In the genomic region with DNA sequence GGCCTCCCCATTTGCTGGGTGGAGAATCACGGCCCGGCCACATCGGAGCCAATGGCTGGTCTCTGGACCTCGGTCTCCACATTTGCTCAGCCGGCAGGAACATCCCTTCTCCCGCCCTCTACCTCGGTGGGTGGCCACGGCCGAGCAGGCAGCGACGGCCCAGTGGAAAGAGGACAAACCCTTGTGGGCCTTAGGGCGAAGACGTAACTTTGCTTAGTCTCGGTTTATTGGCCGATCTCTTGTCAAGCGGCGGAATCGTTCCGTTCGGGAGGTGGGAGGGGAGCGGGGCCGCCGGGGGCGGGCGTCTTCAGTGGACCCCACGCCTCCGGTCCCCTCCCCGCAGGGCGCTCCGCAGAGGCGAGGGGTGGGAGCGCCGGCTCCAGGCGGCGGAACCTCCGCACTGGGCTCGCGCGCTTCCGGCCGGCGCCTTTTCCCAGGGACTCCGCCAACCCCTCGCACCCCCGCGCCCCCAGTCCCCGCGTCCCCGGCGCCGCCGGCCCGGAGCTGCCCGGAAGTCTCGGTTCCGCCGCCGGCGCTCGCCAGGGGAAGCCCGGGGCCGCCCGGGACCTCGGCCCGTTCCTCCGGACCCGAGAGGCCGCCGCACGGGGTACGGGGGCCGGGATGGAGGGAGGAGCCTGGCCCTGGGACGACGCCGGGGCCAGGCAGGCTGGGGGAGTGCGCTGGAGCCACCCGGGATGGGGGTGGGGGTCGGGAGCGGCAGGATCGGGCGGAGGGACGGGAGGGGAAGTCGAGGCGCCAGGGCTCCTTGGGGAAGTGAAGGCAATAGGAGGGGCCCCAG, we compare ENCODE assay signal across 8 cellular contexts. TPM values are rescaled to one million over a fixed set of nuclear protein-coding genes. Genes with fewer than 3 reads are reported as not detected.
DNase-seq lines count a peak whose midpoint lies in the region; ATAC-seq and TF ChIP-seq lines count a peak whose summit lies in the region.

TSS of gene ZNF580 (plus strand) at position 426 of the 799 bp plus-strand sequence. CDS start 1,507 bp downstream, outside the sequence.

- H3K27me3 Mint-ChIP-seq in activated naive CD4-positive, alpha-beta T cell treated with anti-CD3 and anti-CD28 coated beads, Interleukin-2, amount 10 ng/mL, durations not matched to agents 7 days and 5 days, result no peaks in the 10 kb centered on the region

- no peaks in the 10 kb centered on the region for H4K20me1 ChIP-seq in neural cell (ENCODE audit: insufficient read depth)

- H3K4me1 ChIP-seq in ES-I3 (ENCODE audit: insufficient read depth, low read length) (peaks cover 5% of the 10 kb centered on the region; the same call in 1 of the 2 replicates), transverse colon (peaks cover 24 to 68% (median 48%) of the 10 kb centered on the region in 4 donors)

- H3K9me3 Mint-ChIP-seq in activated naive CD4-positive, alpha-beta T cell treated with anti-CD3 and anti-CD28 coated beads, Interleukin-2, amount 10 ng/mL, durations not matched to agents 7 days and 5 days, result no peaks in the 10 kb centered on the region

- H3K4me3 Mint-ChIP-seq in activated naive CD4-positive, alpha-beta T cell treated with anti-CD3 and anti-CD28 coated beads, Interleukin-2, amount 10 ng/mL, durations not matched to agents 7 days and 5 days, result peak within 1 kb of the TSS; percentile 92

- 0% methylated on average over 1 to 33 of the region's 84 CpGs for WGBS in transverse colon (ENCODE audit: low coverage in 1 of 2), 2 donors

- peak within 1 kb of the TSS; percentile 91 for H3K4me2 ChIP-seq in neural cell (ENCODE audit: low read length)

- no peaks in the 10 kb centered on the region for H3K27me3 ChIP-seq in neural cell (ENCODE audit: insufficient read depth, low read depth, low read length)
- no peaks in the 10 kb centered on the region for H3K27me3 ChIP-seq in transverse colon

- intact Hi-C loops in transverse colon (cut with DNase I; ENCODE audit: low total_unique reads), result no loop called here

- H2AFZ ChIP-seq in neural cell (ENCODE audit: low read depth, low read length), result peak within 1 kb of the TSS; percentile 45

- H3K36me3 ChIP-seq in ES-I3 (ENCODE audit: insufficient read depth, low read length), result peaks cover 9% of the 10 kb centered on the region
- H3K36me3 ChIP-seq in neural cell (ENCODE audit: insufficient read depth, low read length), result no peaks in the 10 kb centered on the region
- H3K36me3 ChIP-seq in transverse colon, result no peaks in the 10 kb centered on the region

- peak; percentile 23 for TF ChIP-seq POLR2A in transverse colon (IDR thresholded peaks at IDR 0.05)

- H3F3A ChIP-seq in neural cell (ENCODE audit: insufficient read depth, low read length, poor library complexity, severe bottlenecking), result no peaks in the 10 kb centered on the region

- no peaks in the 10 kb centered on the region for H3K9me3 ChIP-seq in ES-I3 (ENCODE audit: control insufficient read depth, insufficient read depth, low read length)
- H3K9me3 ChIP-seq in neural cell (ENCODE audit: low read length), result no peaks in the 10 kb centered on the region
- H3K9me3 ChIP-seq in transverse colon, result no peaks in the 10 kb centered on the region

- TF ChIP-seq EP300 in neural cell (conservative IDR thresholded peaks at IDR 0.05; ENCODE audit: poor library complexity, severe bottlenecking) (no peak), transverse colon (IDR thresholded peaks at IDR 0.05; ENCODE audit: low read depth) (no peak)

- peak within 1 kb of the TSS; percentile 64 for H3K27ac ChIP-seq in neural cell (ENCODE audit: low read length)
- H3K27ac ChIP-seq in transverse colon, result peak within 1 kb of the TSS; percentile 93 to 98 (median 95)

- in situ Hi-C loops in transverse colon (cut with MboI; ENCODE audit: low pct_ligation_motif_present in 1 of 4, low pct_unique_long_range_greater_than_20kb in 1 of 4, low sequenced_read_pairs in 3 of 4), result no loop called here

- H3K9ac ChIP-seq in ES-I3 (ENCODE audit: low read depth, low read length) (peak within 1 kb of the TSS; percentile 89), neural cell (ENCODE audit: low read length) (peak within 1 kb of the TSS; percentile 88)

- no peak for TF ChIP-seq RAD21 in neural cell (conservative IDR thresholded peaks at IDR 0.05)

- no peaks in the 10 kb centered on the region for H3K9me2 ChIP-seq in neural cell (ENCODE audit: insufficient read depth, low read length)

- H3K36me3 Mint-ChIP-seq in activated naive CD4-positive, alpha-beta T cell treated with anti-CD3 and anti-CD28 coated beads, Interleukin-2, amount 10 ng/mL, durations not matched to agents 7 days and 5 days, result peaks cover 23% of the 10 kb centered on the region

- CTCF ChIA-PET in activated naive CD4-positive, alpha-beta T cell treated with anti-CD3 and anti-CD28 coated beads, Interleukin-2, amount 10 ng/mL, durations not matched to agents 7 days and 5 days (lab: Charles Lee), result interaction anchor here (1.0 to 1.4 kb wide), 2 partner anchors 17 to 165 kb away, joined by 3 read pairs; partner anchors contain the start of gene ZNF784

- H3K27ac Mint-ChIP-seq in activated naive CD4-positive, alpha-beta T cell treated with anti-CD3 and anti-CD28 coated beads, Interleukin-2, amount 10 ng/mL, durations not matched to agents 7 days and 5 days, result peak within 1 kb of the TSS; percentile 93

- DNase-seq in RPMI7951 (ENCODE audit: low read depth) (peak; percentile 84), foreskin melanocyte (peak; percentile 73), transverse colon (peak; percentile 68), pons (ENCODE audit: low spot score) (no peak)
- peak; percentile 70 for DNase-seq in activated naive CD4-positive, alpha-beta T cell treated with anti-CD3 and anti-CD28 coated beads, Interleukin-2, amount 10 ng/mL, durations not matched to agents 7 days and 5 days

- TF ChIP-seq CTCF in neural cell (IDR thresholded peaks at IDR 0.05; ENCODE audit: poor library complexity, severe bottlenecking) (no peak), transverse colon (IDR thresholded peaks at IDR 0.05) (no peak)

- ATAC-seq in HG03442 (IDR thresholded peaks at IDR 0.05; ENCODE audit: unreplicated experiment), result peak; percentile 29

- peak within 1 kb of the TSS; percentile 78 for H3K4me3 ChIP-seq in neural cell (ENCODE audit: low read length)
- H3K4me3 ChIP-seq in transverse colon, result peak within 1 kb of the TSS; percentile 89 to 99 (median 92)

- H3K79me2 ChIP-seq in neural cell (replicated peaks; ENCODE audit: insufficient read depth, low read length), result peaks cover 37% of the 10 kb centered on the region

- H3K4me1 Mint-ChIP-seq in activated naive CD4-positive, alpha-beta T cell treated with anti-CD3 and anti-CD28 coated beads, Interleukin-2, amount 10 ng/mL, durations not matched to agents 7 days and 5 days, result peaks cover 78% of the 10 kb centered on the region

TF ChIP-seq in neural cell, 6 proteins besides CTCF, POLR2A, EP300 and RAD21:
- no peak for TF ChIP-seq MXI1 (conservative IDR thresholded peaks at IDR 0.05; ENCODE audit: poor library complexity, severe bottlenecking)

RNA-seq across cellular contexts. Expression of gene ZNF580, which starts in this region (rescaled TPM):
- total RNA-seq in RPMI7951 (2014; rRNA removed; shearing (Covaris generic)), result 11.3 and 12.9 TPM in 2 replicates
- polyA plus RNA-seq in neural cell, result 11.7 and 17.3 TPM in 2 replicates
- polyA minus RNA-seq in neural cell, result 4.4 and 5.1 TPM in 2 replicates
- total RNA-seq in transverse colon, result 100 to 1,000 TPM in 1 of 4 donors, 10 to 100 TPM in 3; 15.2 to 154 (median 25.7) TPM
